ENCODE assay signal across 36 cellular contexts in genomic region chr6:1795923-1796322, GRCh38.
"Had no signal": no experiment of that assay in that cellular context is flagged by ENCODE, and none has a peak within 500 bp of the region (broad histone marks: within the 10 kb centered on the region; RNA-seq: fewer than 3 reads in every experiment).

No MANE protein-coding gene starts in this region.

- H3K4me3 ChIP-seq: adrenal gland, body of pancreas, colonic mucosa, dorsolateral prefrontal cortex, esophagus squamous epithelium, gastroesophageal sphincter, heart right ventricle had no signal

- ATAC-seq: activated CD4-positive, alpha-beta T cell treated with anti-CD3 and anti-CD28 coated beads for 36 hours; activated CD8-positive, alpha-beta memory T cell treated with anti-CD3 and anti-CD28 coated beads, Interleukin-2, amount 10 ng/mL, durations not matched to agents 7 days and 5 days; activated CD8-positive, alpha-beta T cell treated with anti-CD3 and anti-CD28 coated beads, Interleukin-2, amount 10 ng/mL, durations not matched to agents 7 days and 5 days; activated naive CD8-positive, alpha-beta T cell treated with anti-CD3 and anti-CD28 coated beads, Interleukin-2, amount 50 U/mL, for 24 hours; body of pancreas; gastroesophageal sphincter; heart right ventricle; T-helper 17 cell had no signal

- H3K4me1 Mint-ChIP-seq: T-helper 17 cell had no signal

- H3K27me3 Mint-ChIP-seq: activated CD4-positive, alpha-beta memory T cell treated with anti-CD3 and anti-CD28 coated beads for 36 hours; activated CD4-positive, alpha-beta T cell treated with anti-CD3 and anti-CD28 coated beads for 36 hours; activated CD4-positive, alpha-beta T cell treated with anti-CD3 and anti-CD28 coated beads, Interleukin-2, amount 10 ng/mL, durations not matched to agents 24 days and 14 days; activated CD8-positive, alpha-beta memory T cell treated with anti-CD3 and anti-CD28 coated beads, Interleukin-2, amount 10 ng/mL, durations not matched to agents 7 days and 5 days; activated naive CD4-positive, alpha-beta T cell treated with anti-CD3 and anti-CD28 coated beads, Interleukin-2, amount 50 U/mL, for 24 hours; activated naive CD8-positive, alpha-beta T cell treated with anti-CD3 and anti-CD28 coated beads for 36 hours; activated naive CD8-positive, alpha-beta T cell treated with anti-CD3 and anti-CD28 coated beads, Interleukin-2, amount 50 U/mL, for 24 hours; T-helper 17 cell had no signal

- H3K36me3 ChIP-seq: adrenal gland, colonic mucosa, esophagus squamous epithelium, gastroesophageal sphincter, heart right ventricle, WERI-Rb-1 had no signal

- H3K9me3 ChIP-seq: adrenal gland, body of pancreas, colonic mucosa, esophagus squamous epithelium, gastroesophageal sphincter, heart right ventricle had no signal

- H3K4me1 ChIP-seq: adrenal gland, colonic mucosa, gastroesophageal sphincter had no signal

- H3K27me3 ChIP-seq: adrenal gland, body of pancreas, colonic mucosa, dorsolateral prefrontal cortex, esophagus squamous epithelium, gastroesophageal sphincter, heart right ventricle had no signal

- H3K27ac Mint-ChIP-seq: activated CD4-positive, alpha-beta memory T cell treated with anti-CD3 and anti-CD28 coated beads for 36 hours; activated CD4-positive, alpha-beta T cell treated with anti-CD3 and anti-CD28 coated beads for 36 hours; activated CD4-positive, alpha-beta T cell treated with anti-CD3 and anti-CD28 coated beads, Interleukin-2, amount 10 ng/mL, durations not matched to agents 24 days and 14 days; activated CD8-positive, alpha-beta memory T cell treated with anti-CD3 and anti-CD28 coated beads, Interleukin-2, amount 10 ng/mL, durations not matched to agents 7 days and 5 days; activated CD8-positive, alpha-beta T cell treated with anti-CD3 and anti-CD28 coated beads, Interleukin-2, amount 10 ng/mL, durations not matched to agents 7 days and 5 days; activated naive CD4-positive, alpha-beta T cell treated with anti-CD3 and anti-CD28 coated beads for 36 hours; activated naive CD4-positive, alpha-beta T cell treated with anti-CD3 and anti-CD28 coated beads, Interleukin-2, amount 50 U/mL, for 24 hours; activated naive CD8-positive, alpha-beta T cell treated with anti-CD3 and anti-CD28 coated beads for 36 hours; activated naive CD8-positive, alpha-beta T cell treated with anti-CD3 and anti-CD28 coated beads, Interleukin-2, amount 50 U/mL, for 24 hours; activated T-helper 1 cell treated with anti-CD3 and anti-CD28 coated beads, Interleukin-12 subunit alpha, Interleukin-12 subunit beta, Interleukin-2, Interleukin-4 antibody, amounts not matched to agents 30 ng/mL and 10 ng/mL and 1 ng/mL, durations not matched to agents 14 hours and 24 hours and 36 hours; activated T-helper 2 cell treated with anti-CD3 and anti-CD28 coated beads, Interferon-gamma antibody, Interleukin-2, Interleukin-4, amounts not matched to agents 10 μg/mL and 5 μg/mL and 100 μg/mL, durations not matched to agents 14 hours and 24 hours and 36 hours; endodermal cell; T-helper 17 cell; T-helper 2 cell treated with Interferon-gamma antibody and Interleukin-4, amounts not matched to agents 5 μg/mL and 100 μg/mL, for 36 hours had no signal

- H3K27ac ChIP-seq: adrenal gland, colonic mucosa, esophagus squamous epithelium, gastroesophageal sphincter, heart right ventricle, WERI-Rb-1 had no signal

- H3K9me3 Mint-ChIP-seq: activated CD4-positive, alpha-beta memory T cell treated with anti-CD3 and anti-CD28 coated beads for 36 hours; activated CD4-positive, alpha-beta T cell treated with anti-CD3 and anti-CD28 coated beads, Interleukin-2, amount 10 ng/mL, durations not matched to agents 24 days and 14 days; activated naive CD4-positive, alpha-beta T cell treated with anti-CD3 and anti-CD28 coated beads for 36 hours; activated naive CD4-positive, alpha-beta T cell treated with anti-CD3 and anti-CD28 coated beads, Interleukin-2, amount 50 U/mL, for 24 hours; activated naive CD8-positive, alpha-beta T cell treated with anti-CD3 and anti-CD28 coated beads for 36 hours; activated naive CD8-positive, alpha-beta T cell treated with anti-CD3 and anti-CD28 coated beads, Interleukin-2, amount 50 U/mL, for 24 hours; activated T-helper 1 cell treated with anti-CD3 and anti-CD28 coated beads, Interleukin-12 subunit alpha, Interleukin-12 subunit beta, Interleukin-2, Interleukin-4 antibody, amounts not matched to agents 30 ng/mL and 10 ng/mL and 1 ng/mL, durations not matched to agents 14 hours and 24 hours and 36 hours; activated T-helper 2 cell treated with anti-CD3 and anti-CD28 coated beads, Interferon-gamma antibody, Interleukin-2, Interleukin-4, amounts not matched to agents 10 μg/mL and 5 μg/mL and 100 μg/mL, durations not matched to agents 14 hours and 24 hours and 36 hours; endodermal cell; T-helper 2 cell treated with Interferon-gamma antibody and Interleukin-4, amounts not matched to agents 5 μg/mL and 100 μg/mL, for 36 hours had no signal

- H3K36me3 Mint-ChIP-seq: activated CD4-positive, alpha-beta memory T cell treated with anti-CD3 and anti-CD28 coated beads for 36 hours; activated CD8-positive, alpha-beta memory T cell treated with anti-CD3 and anti-CD28 coated beads, Interleukin-2, amount 10 ng/mL, durations not matched to agents 7 days and 5 days had no signal

- DNase-seq: activated CD4-positive, alpha-beta memory T cell treated with anti-CD3 and anti-CD28 coated beads for 36 hours; activated CD4-positive, alpha-beta T cell treated with anti-CD3 and anti-CD28 coated beads for 36 hours; activated CD4-positive, alpha-beta T cell treated with anti-CD3 and anti-CD28 coated beads, Interleukin-2, amount 10 ng/mL, durations not matched to agents 24 days and 14 days; activated CD4-positive, CD25-positive, alpha-beta regulatory T cell; activated CD4-positive, CD25-positive, alpha-beta regulatory T cell treated with anti-CD3 and anti-CD28 coated beads, Interleukin-2, amount 50 U/mL, for 72 hours; activated CD8-positive, alpha-beta memory T cell treated with anti-CD3 and anti-CD28 coated beads, Interleukin-2, amount 10 ng/mL, durations not matched to agents 7 days and 5 days; activated CD8-positive, alpha-beta memory T cell treated with anti-CD3 and anti-CD28 coated beads, Interleukin-2, amount 50 U/mL, for 4 hours; activated CD8-positive, alpha-beta T cell treated with anti-CD3 and anti-CD28 coated beads, Interleukin-2, amount 10 ng/mL, durations not matched to agents 7 days and 5 days; activated effector memory CD4-positive, alpha-beta T cell treated with anti-CD3 and anti-CD28 coated beads, Interleukin-2, amount 50 U/mL, for 16 hours; activated naive CD4-positive, alpha-beta T cell treated with anti-CD3 and anti-CD28 coated beads for 36 hours; activated naive CD8-positive, alpha-beta T cell treated with anti-CD3 and anti-CD28 coated beads for 36 hours; activated naive CD8-positive, alpha-beta T cell treated with anti-CD3 and anti-CD28 coated beads, Interleukin-2, amount 50 U/mL, for 24 hours; activated T-cell treated with anti-CD3 and anti-CD28 coated beads, Interleukin-2, amount 50 U/mL, for 1 hour; activated T-cell treated with anti-CD3 and anti-CD28 coated beads, Interleukin-2, amount 50 U/mL, for 48 hours; adrenal gland; amygdala; aorta; body of pancreas; caudate nucleus; colonic mucosa; dorsolateral prefrontal cortex; effector memory CD4-positive, alpha-beta T cell; endodermal cell; erythroblast; esophagus squamous epithelium; foreskin melanocyte; heart right ventricle; T-helper 1 cell; T-helper 17 cell; T1000; WERI-Rb-1 had no signal

- H3K4me3 Mint-ChIP-seq: activated CD4-positive, alpha-beta memory T cell treated with anti-CD3 and anti-CD28 coated beads for 36 hours; activated CD4-positive, alpha-beta T cell treated with anti-CD3 and anti-CD28 coated beads for 36 hours; activated CD4-positive, alpha-beta T cell treated with anti-CD3 and anti-CD28 coated beads, Interleukin-2, amount 10 ng/mL, durations not matched to agents 24 days and 14 days; activated CD8-positive, alpha-beta memory T cell treated with anti-CD3 and anti-CD28 coated beads, Interleukin-2, amount 10 ng/mL, durations not matched to agents 7 days and 5 days; activated CD8-positive, alpha-beta T cell treated with anti-CD3 and anti-CD28 coated beads, Interleukin-2, amount 10 ng/mL, durations not matched to agents 7 days and 5 days; activated naive CD4-positive, alpha-beta T cell treated with anti-CD3 and anti-CD28 coated beads for 36 hours; activated naive CD4-positive, alpha-beta T cell treated with anti-CD3 and anti-CD28 coated beads, Interleukin-2, amount 50 U/mL, for 24 hours; activated naive CD8-positive, alpha-beta T cell treated with anti-CD3 and anti-CD28 coated beads for 36 hours; activated naive CD8-positive, alpha-beta T cell treated with anti-CD3 and anti-CD28 coated beads, Interleukin-2, amount 50 U/mL, for 24 hours; activated T-helper 1 cell treated with anti-CD3 and anti-CD28 coated beads, Interleukin-12 subunit alpha, Interleukin-12 subunit beta, Interleukin-2, Interleukin-4 antibody, amounts not matched to agents 30 ng/mL and 10 ng/mL and 1 ng/mL, durations not matched to agents 14 hours and 24 hours and 36 hours; endodermal cell; T-helper 17 cell; T-helper 2 cell treated with Interferon-gamma antibody and Interleukin-4, amounts not matched to agents 5 μg/mL and 100 μg/mL, for 36 hours had no signal
